ENCODE assay signal across 8 cellular contexts in the genomic region with DNA sequence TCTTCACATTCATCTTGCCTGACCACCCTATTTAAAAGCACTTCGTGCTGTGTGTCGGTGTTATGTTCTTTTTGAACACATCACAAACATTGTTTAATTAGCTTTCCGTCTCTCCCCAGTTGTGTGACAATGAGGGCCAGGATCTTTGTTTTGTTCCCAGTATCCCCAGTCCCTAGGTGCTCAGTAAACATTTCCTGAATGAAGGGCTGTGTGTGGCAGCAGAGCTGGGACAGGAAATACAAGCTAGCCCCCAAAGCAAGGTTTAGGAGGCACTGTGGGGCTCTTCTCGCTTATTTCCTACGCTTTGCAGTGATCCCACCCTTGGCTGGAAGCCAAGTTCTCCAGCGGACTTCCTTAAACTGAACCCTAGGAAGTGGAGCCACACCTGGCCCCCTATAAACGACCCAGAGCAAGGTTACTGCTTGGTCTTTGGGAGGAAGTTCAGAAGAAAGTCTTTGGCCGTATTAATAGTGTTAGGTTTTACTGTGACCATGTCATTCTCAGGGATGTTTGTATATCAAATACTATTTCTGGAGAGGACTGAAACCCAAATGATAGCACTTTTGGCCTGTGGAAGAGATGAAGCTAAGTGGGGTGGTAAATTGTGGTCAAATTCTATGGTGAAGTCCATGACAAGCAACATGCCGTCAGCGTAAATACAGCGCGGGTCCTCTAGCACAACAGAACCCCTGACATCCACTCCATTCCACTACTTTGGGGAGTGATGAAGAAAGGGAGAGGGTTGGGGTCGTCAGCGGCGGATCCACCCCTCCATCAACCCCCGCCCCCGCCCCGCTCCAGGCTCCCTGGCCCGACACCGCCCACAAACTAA. TPM values are rescaled to one million over a fixed set of nuclear protein-coding genes. Genes with fewer than 3 reads are reported as not detected.
DNase-seq lines count a peak whose midpoint lies in the region; ATAC-seq and TF ChIP-seq lines count a peak whose summit lies in the region.

No MANE protein-coding gene starts in this region.

- peak overlapping the region; percentile 52 for H3K4me3 ChIP-seq in AG04449 (ENCODE audit: low read depth, low read length)
- H3K4me3 ChIP-seq in muscle layer of duodenum (ENCODE audit: low read depth in 1 of 2, low read length in 2 of 2), result peak overlapping the region; percentile 24 to 72

- CTCF ChIA-PET in AG04449 (lab: Yijun Ruan, JAX), result interaction anchor here (0.8 to 14.6 kb wide), 16 partner anchors 15 to 193 kb away, joined by 3 to 430 read pairs (median 6); partner anchors contain the start of genes DEF6, PPARD and RPL10A

- H3K9me3 Mint-ChIP-seq in HFFc6 (no peaks in the 10 kb centered on the region), brain (peaks cover 0 to 2% (median 0%) of the 10 kb centered on the region in 5 experiments)

- H3K4me1 ChIP-seq in muscle layer of duodenum (ENCODE audit: control insufficient read depth in 1 of 2, insufficient read depth in 2 of 2, low read length in 2 of 2), result peaks cover 0 to 20% of the 10 kb centered on the region in 2 donors

- H3K36me3 ChIP-seq in muscle layer of duodenum (ENCODE audit: control insufficient read depth in 1 of 2, insufficient read depth in 2 of 2, low read length in 2 of 2), result no peaks in the 10 kb centered on the region

- POLR2A ChIA-PET in AG04449 (lab: Yijun Ruan, JAX), result interaction anchor here (0.7 kb wide), 1 partner anchor 22 kb away, joined by 4 read pairs; no protein-coding TSS in a partner anchor

- H3K36me3 Mint-ChIP-seq in HFFc6 (ENCODE audit: low read depth), result 0 out of 2 replicates have a peak, but pooled peaks cover 7% of the 10 kb centered on the region
- peaks cover 13% of the 10 kb centered on the region for H3K36me3 Mint-ChIP-seq in brain

- no peak for DNase-seq in AG04449 (ENCODE audit: low read depth, low spot score)
- DNase-seq in HFFc6, result no peak
- no peak for DNase-seq in OCI-M1 (lab: John Stamatoyannopoulos, UW)
- DNase-seq in occipital lobe (lab: John Stamatoyannopoulos, UW), result no peak

- no peak for ATAC-seq in GM18861 (IDR thresholded peaks at IDR 0.05; ENCODE audit: unreplicated experiment)
- no peak for ATAC-seq in HG02981 (IDR thresholded peaks at IDR 0.05; ENCODE audit: unreplicated experiment)

- H3K27ac Mint-ChIP-seq in HFFc6 (no peak overlapping the region), brain (peak overlapping the region in 1 of 5 experiments; percentile 36)

- TF ChIP-seq CTCF in AG04449 (IDR thresholded peaks at IDR 0.05; ENCODE audit: insufficient read depth, low read length, missing control alignments) (no peak), HFFc6 (IDR thresholded peaks at IDR 0.05) (no peak), brain (conservative IDR thresholded peaks at IDR 0.05) (no peak)

- H3K4me1 Mint-ChIP-seq in HFFc6 (ENCODE audit: low read depth) (peaks cover 34% of the 10 kb centered on the region), brain (peaks cover 40% of the 10 kb centered on the region)

- H3K27me3 ChIP-seq in muscle layer of duodenum (ENCODE audit: low read depth, low read length), result no peaks in the 10 kb centered on the region

- H3K27me3 Mint-ChIP-seq in HFFc6 (ENCODE audit: insufficient read depth) (peaks cover 5% of the 10 kb centered on the region; the same call in 1 of the 2 replicates), brain (peaks cover 10% of the 10 kb centered on the region)

- H3K4me3 Mint-ChIP-seq in HFFc6 (peak overlapping the region; percentile 82), brain (peak overlapping the region; percentile 80 to 88 (median 81))

- H3K27ac ChIP-seq in muscle layer of duodenum (ENCODE audit: low read length), result no peak overlapping the region

- H3K9me3 ChIP-seq in muscle layer of duodenum (ENCODE audit: control insufficient read depth in 1 of 2, low read length in 2 of 2), result no peaks in the 10 kb centered on the region

RNA-seq across cellular contexts. Expression of gene FANCE, which starts 0.6 kb away (rescaled TPM):
- total RNA-seq in HFFc6 (2021; fragmentation: NEBNext Ultra II Directional; extraction: Animal tissue kit (Norgen Biotek cat#: 25700)), result 10 to 100 TPM in 1 of 6 experiments, 1 to 10 TPM in 5; 7.2 to 10.7 (median 9.2) TPM
- polyA plus RNA-seq in brain (ENCODE audit: insufficient read depth, low read depth, low replicate concordance), result 20.9 TPM
- total RNA-seq in occipital lobe, result 9.5 TPM

RNA-seq across cellular contexts. Expression of gene RPL10A, which starts 16.6 kb away (rescaled TPM):
- total RNA-seq in HFFc6 (2021; fragmentation: NEBNext Ultra II Directional; extraction: Animal tissue kit (Norgen Biotek cat#: 25700)), result 1,000 to 10,000 TPM; 1,220 to 1,355 (median 1,285) TPM
- polyA plus RNA-seq in brain (ENCODE audit: insufficient read depth, low read depth, low replicate concordance), result 1,660 TPM
- 1,537 TPM for total RNA-seq in occipital lobe

RNA-seq across cellular contexts. Expression of gene TEAD3, which starts 45.3 kb away (rescaled TPM):
- total RNA-seq in HFFc6 (2021; fragmentation: NEBNext Ultra II Directional; extraction: Animal tissue kit (Norgen Biotek cat#: 25700)), result 10 to 100 TPM; 34.2 to 39.5 (median 36.5) TPM
- polyA plus RNA-seq in brain (ENCODE audit: insufficient read depth, low read depth, low replicate concordance), result 8.9 TPM
- 0.16 TPM for total RNA-seq in occipital lobe

Comparison
In these comparisons a context has a peak if more than half of its experiments do, and no peak if none do; other contexts are left out.
1. RNA of gene TEAD3, which starts 45.3 kb away (total RNA-seq): 34.2 to 39.5 TPM in HFFc6; 0.16 TPM in occipital lobe (single experiment); every median in the first group is over 10 times any median in the second.